In the genomic region with DNA sequence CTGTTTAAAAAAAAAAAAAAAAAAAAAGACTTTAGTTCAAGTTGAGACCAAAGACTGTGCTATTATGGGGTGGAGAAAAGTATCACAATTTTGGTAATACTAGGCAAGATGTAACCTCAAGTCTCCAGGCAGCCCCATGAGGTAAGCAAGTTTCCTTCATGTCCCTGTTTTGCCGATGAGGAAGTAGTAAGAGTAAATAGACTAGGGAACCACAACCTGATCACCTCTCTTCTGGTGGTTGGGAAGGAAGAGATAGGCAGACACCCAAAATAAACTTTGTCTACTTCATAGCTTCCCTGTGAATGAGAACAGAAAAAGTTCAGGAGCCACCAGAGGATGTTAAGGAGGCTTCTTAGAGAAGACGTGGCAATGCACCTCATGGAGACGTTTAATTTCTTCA, we compare ENCODE assay signal across 1 cellular context.
A peak's percentile ranks its signal among the peaks of the same experiment; 100 is the strongest.
TF ChIP-seq lines count a peak whose summit lies in the region.

No MANE protein-coding gene starts in this region.

TF ChIP-seq in liver, 16 proteins besides CTCF, POLR2A, EP300 and RAD21:
- TF ChIP-seq JUND (IDR thresholded peaks at IDR 0.05), result peak in 1 of 2 donors; percentile 14
- peak; percentile 44 for TF ChIP-seq FOXA2 (IDR thresholded peaks at IDR 0.05)
- TF ChIP-seq HNF4A (conservative IDR thresholded peaks at IDR 0.05), result peak in 1 of 2 donors; percentile 22
- peak in 1 of 2 donors; percentile 15 for TF ChIP-seq EGR1 (IDR thresholded peaks at IDR 0.05; ENCODE audit: low read depth in 2 of 2)
